In the genomic region with DNA sequence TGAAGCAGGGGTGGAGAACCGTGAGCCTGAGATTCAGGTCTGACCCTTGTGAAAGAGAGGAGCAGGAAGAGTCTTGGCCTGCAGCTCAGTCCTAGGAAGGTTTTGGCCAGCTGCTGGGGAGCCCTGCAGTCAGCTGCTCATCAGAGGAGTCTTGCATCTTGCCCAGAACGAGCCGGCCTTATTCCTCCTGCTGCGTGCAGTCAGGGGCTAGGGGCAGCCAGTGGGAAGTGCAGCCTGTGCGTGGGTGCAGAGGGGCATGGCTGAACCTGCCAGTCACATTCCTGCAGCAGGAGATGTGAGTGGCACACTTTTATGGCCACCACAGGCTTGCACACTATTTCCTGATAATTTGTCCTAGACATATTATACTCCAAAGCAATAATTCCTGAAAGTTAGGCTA, we compare ENCODE assay signal across 15 cellular contexts.
DNase-seq lines count a peak whose midpoint lies in the region; ATAC-seq and TF ChIP-seq lines count a peak whose summit lies in the region.
"Had no signal": no experiment of that assay in that cellular context is flagged by ENCODE, and none has a peak within 500 bp of the region (broad histone marks: within the 10 kb centered on the region; RNA-seq: fewer than 3 reads in every experiment).

No MANE protein-coding gene starts in this region.

- no peak overlapping the region for H2BK120ac ChIP-seq in IMR-90 (ENCODE audit: low read depth, low read length)

- peak overlapping the region; percentile 26 for H2AFZ ChIP-seq in IMR-90 (replicated peaks; ENCODE audit: low read length, poor library complexity)

- no peak overlapping the region for H3K14ac ChIP-seq in IMR-90 (replicated peaks; ENCODE audit: low read depth, low read length)

- H3K4me2 ChIP-seq in IMR-90 (ENCODE audit: low read depth, low read length): no peak overlapping the region
- H3K4me2 ChIP-seq: BLaER1 treated with 17β-estradiol and CSF1 and Interleukin-3, amounts not matched to agents 10 nM and 100 nM had no signal

- no peak overlapping the region for H2AK9ac ChIP-seq in IMR-90 (replicated peaks; ENCODE audit: low read depth, low read length, poor library complexity)

- ATAC-seq in IMR-90 (ENCODE audit: low read depth): no peak
- peak; percentile 63 for ATAC-seq in foreskin keratinocyte
- no peak for ATAC-seq in GM19035 (IDR thresholded peaks at IDR 0.05; ENCODE audit: unreplicated experiment)

- H3K36me3 ChIP-seq in IMR-90 (ENCODE audit: control insufficient read depth, insufficient read depth, low read length): no peaks in the 10 kb centered on the region
- H3K36me3 ChIP-seq: BLaER1 treated with 17β-estradiol and CSF1 and Interleukin-3, amounts not matched to agents 10 nM and 100 nM; HAP-1 had no signal

- H3K4me3 Mint-ChIP-seq in chondrocyte (ENCODE audit: unreplicated experiment): no peak overlapping the region
- H3K4me3 Mint-ChIP-seq: CD4-positive, CD25-positive, alpha-beta regulatory T cell had no signal

- H4K5ac ChIP-seq in IMR-90 (ENCODE audit: low read depth, low read length): no peak overlapping the region

- no peak overlapping the region for H2BK5ac ChIP-seq in IMR-90 (ENCODE audit: low read depth, low read length, poor library complexity, severe bottlenecking)

- H3K56ac ChIP-seq in IMR-90 (ENCODE audit: extremely low read depth, insufficient read depth, low read length): no peak overlapping the region

- H3K9me1 ChIP-seq in IMR-90 (ENCODE audit: insufficient read depth, low read length): no peaks in the 10 kb centered on the region; the same call in 1 of the 2 replicates

- no peak overlapping the region for H3K4ac ChIP-seq in IMR-90 (ENCODE audit: low read depth, low read length)

- TF ChIP-seq POLR2A in IMR-90 (IDR thresholded peaks at IDR 0.05; ENCODE audit: low read depth, low read length): no peak

- dilution Hi-C loops in IMR-90 (cut with HindIII; ENCODE audit: low sequenced_read_pairs, unreplicated experiment): no loop called here

- no peak overlapping the region for H2AK5ac ChIP-seq in IMR-90 (ENCODE audit: low read depth, low read length)

- no peak overlapping the region for H3K27ac ChIP-seq in IMR-90 (ENCODE audit: insufficient read depth, low read length)
- peak overlapping the region; percentile 85 for H3K27ac ChIP-seq in foreskin keratinocyte
- no peak overlapping the region for H3K27ac ChIP-seq in coronary artery
- H3K27ac ChIP-seq: BLaER1 treated with 17β-estradiol and CSF1 and Interleukin-3, amounts not matched to agents 10 nM and 100 nM had no signal

- no peak for TF ChIP-seq CTCF in IMR-90 (conservative IDR thresholded peaks at IDR 0.05; ENCODE audit: low read depth, low read length)
- no peak for TF ChIP-seq CTCF in chondrocyte (IDR thresholded peaks at IDR 0.05)
- no peak for TF ChIP-seq CTCF in foreskin keratinocyte (conservative IDR thresholded peaks at IDR 0.05)
- TF ChIP-seq CTCF in coronary artery (IDR thresholded peaks at IDR 0.05): no peak

- H3K27me3 Mint-ChIP-seq in chondrocyte (ENCODE audit: low read depth): no peaks in the 10 kb centered on the region

- H3K79me1 ChIP-seq in IMR-90 (ENCODE audit: low read depth in 1 of 2, low read length in 2 of 2): no peaks in the 10 kb centered on the region

- peaks cover 9% of the 10 kb centered on the region for H3K4me1 ChIP-seq in IMR-90 (ENCODE audit: control insufficient read depth, insufficient read depth, low read length)
- H3K4me1 ChIP-seq in foreskin keratinocyte: peaks cover 20% of the 10 kb centered on the region
- H3K4me1 ChIP-seq: BLaER1 treated with 17β-estradiol and CSF1 and Interleukin-3, amounts not matched to agents 10 nM and 100 nM; HAP-1 had no signal

- WGBS in IMR-90 (ENCODE audit: extremely low coverage in 2 of 2, insufficient read length in 1 of 2), 2 experiments: 93% methylated on average over 2 of the region's 5 CpGs; no CpG with 5 or more reads in 1 of the 2 experiments

- DNase-seq in Daoy (ENCODE audit: low read depth): peak; percentile 2
- DNase-seq in IMR-90: no peak
- no peak for DNase-seq in chondrocyte (ENCODE audit: low spot score)
- peak; percentile 16 to 18 for DNase-seq in foreskin keratinocyte
- no peak for DNase-seq in AML-193 (lab: John Stamatoyannopoulos, UW)
- DNase-seq in coronary artery (ENCODE audit: low spot score): no peak
- DNase-seq in HuH-7 (ENCODE audit: low spot score): no peak
- DNase-seq: 8988T; Calu3; CD4-positive, CD25-positive, alpha-beta regulatory T cell; DMS 273 treated with DMSO at 0.1 percent for 48 hours; GOT3 had no signal

- H4K91ac ChIP-seq in IMR-90 (ENCODE audit: insufficient read depth, low read depth, low read length): no peak overlapping the region

- no peak overlapping the region for H3K4me3 ChIP-seq in IMR-90 (ENCODE audit: insufficient read depth, low read depth, low read length)
- H3K4me3 ChIP-seq in coronary artery: no peak overlapping the region
- H3K4me3 ChIP-seq: BLaER1 treated with 17β-estradiol and CSF1 and Interleukin-3, amounts not matched to agents 10 nM and 100 nM; HAP-1 had no signal

- H2BK20ac ChIP-seq in IMR-90 (ENCODE audit: low read depth, low read length): no peak overlapping the region

- H3K27me3 ChIP-seq in IMR-90 (ENCODE audit: control insufficient read depth, insufficient read depth, low read length): no peaks in the 10 kb centered on the region
- H3K27me3 ChIP-seq in foreskin keratinocyte: no peaks in the 10 kb centered on the region
- H3K27me3 ChIP-seq: BLaER1 treated with 17β-estradiol and CSF1 and Interleukin-3, amounts not matched to agents 10 nM and 100 nM had no signal

- no peak for TF ChIP-seq RAD21 in IMR-90 (IDR thresholded peaks at IDR 0.05; ENCODE audit: low read length)

- H3K36me3 Mint-ChIP-seq in chondrocyte (ENCODE audit: low read depth): peaks cover 2% of the 10 kb centered on the region
- H3K36me3 Mint-ChIP-seq: CD4-positive, CD25-positive, alpha-beta regulatory T cell had no signal

- POLR2A ChIA-PET in IMR-90 (lab: Charles Lee; ENCODE audit: unreplicated experiment): no interaction called here

- no peak overlapping the region for H3K23ac ChIP-seq in IMR-90 (ENCODE audit: low read depth, low read length)

- no peaks in the 10 kb centered on the region for H4K20me1 ChIP-seq in IMR-90 (ENCODE audit: insufficient read depth, low read length)
- H4K20me1 ChIP-seq: BLaER1 treated with 17β-estradiol and CSF1 and Interleukin-3, amounts not matched to agents 10 nM and 100 nM had no signal

- H2BK15ac ChIP-seq in IMR-90 (ENCODE audit: low read depth, low read length): no peak overlapping the region

- H3K18ac ChIP-seq in IMR-90 (ENCODE audit: low read depth, low read length): no peak overlapping the region

- BruUV-seq in IMR-90 (replicated peaks; lab: Mats Ljungman, UMichigan): no TSS peak

- in situ Hi-C loops in IMR-90 (cut with MboI; ENCODE audit: low sequenced_read_pairs): no loop called here

- no peaks in the 10 kb centered on the region for H3K9me3 ChIP-seq in IMR-90 (ENCODE audit: control insufficient read depth, insufficient read depth, low read length)
- H3K9me3 ChIP-seq: BLaER1 treated with 17β-estradiol and CSF1 and Interleukin-3, amounts not matched to agents 10 nM and 100 nM; HAP-1 had no signal

- H3K9ac ChIP-seq in IMR-90 (ENCODE audit: low read depth, low read length): no peak overlapping the region
- H3K9ac ChIP-seq: BLaER1 treated with 17β-estradiol and CSF1 and Interleukin-3, amounts not matched to agents 10 nM and 100 nM had no signal

- H4K8ac ChIP-seq in IMR-90 (ENCODE audit: low read depth in 2 of 2, low read length in 2 of 2): no peak overlapping the region

- H3K27ac Mint-ChIP-seq in chondrocyte (ENCODE audit: unreplicated experiment): peak overlapping the region; percentile 12
- H3K27ac Mint-ChIP-seq: CD4-positive, CD25-positive, alpha-beta regulatory T cell had no signal

- intact Hi-C loops in IMR-90 (cut with micrococcal nuclease): no loop called here

- H3K4me1 Mint-ChIP-seq in chondrocyte (ENCODE audit: low read depth): peaks cover 28% of the 10 kb centered on the region
- H3K4me1 Mint-ChIP-seq: CD4-positive, CD25-positive, alpha-beta regulatory T cell had no signal

- CTCF ChIA-PET in IMR-90 (lab: Yijun Ruan, JAX): no interaction called here

- H3K9me3 Mint-ChIP-seq in chondrocyte (ENCODE audit: low read depth): peaks cover 6% of the 10 kb centered on the region

TF ChIP-seq in IMR-90, 13 proteins besides CTCF, POLR2A, EP300 and RAD21:
- no peak for TF ChIP-seq MAFK (IDR thresholded peaks at IDR 0.05; ENCODE audit: low read depth, low read length)
- TF ChIP-seq, protein P1, sequence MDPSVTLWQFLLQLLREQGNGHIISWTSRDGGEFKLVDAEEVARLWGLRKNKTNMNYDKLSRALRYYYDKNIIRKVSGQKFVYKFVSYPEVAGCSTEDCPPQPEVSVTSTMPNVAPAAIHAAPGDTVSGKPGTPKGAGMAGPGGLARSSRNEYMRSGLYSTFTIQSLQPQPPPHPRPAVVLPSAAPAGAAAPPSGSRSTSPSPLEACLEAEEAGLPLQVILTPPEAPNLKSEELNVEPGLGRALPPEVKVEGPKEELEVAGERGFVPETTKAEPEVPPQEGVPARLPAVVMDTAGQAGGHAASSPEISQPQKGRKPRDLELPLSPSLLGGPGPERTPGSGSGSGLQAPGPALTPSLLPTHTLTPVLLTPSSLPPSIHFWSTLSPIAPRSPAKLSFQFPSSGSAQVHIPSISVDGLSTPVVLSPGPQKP (IDR thresholded peaks at IDR 0.05; ENCODE audit: borderline replicate concordance, low read depth, low read length): no peak
- TF ChIP-seq MXI1 (IDR thresholded peaks at IDR 0.05; ENCODE audit: borderline replicate concordance, low read depth, low read length): no peak
- TF ChIP-seq NFE2L2 (IDR thresholded peaks at IDR 0.05; ENCODE audit: low read depth, low read length): no peak
- TF ChIP-seq CHD1 (IDR thresholded peaks at IDR 0.05; ENCODE audit: low read depth, low read length): no peak
- no peak for TF ChIP-seq RFX5 (IDR thresholded peaks at IDR 0.05; ENCODE audit: low read depth, low read length)
TF ChIP-seq in IMR-90: peak in this region for 0.

Comparison
In these comparisons a context has a peak if more than half of its experiments do, and no peak if none do; other contexts are left out.
1. DNase-seq: peak in Daoy (single experiment) and foreskin keratinocyte (2 of 2); none in IMR-90 (single experiment), chondrocyte (single experiment), AML-193 (0 of 2), coronary artery (single experiment) and HuH-7 (single experiment).